In genomic region chr1:2682879-2683805, GRCh38 we compare ENCODE assay signal across 4 cellular contexts. TPM values are rescaled to one million over a fixed set of nuclear protein-coding genes. Genes with fewer than 3 reads are reported as not detected.
"Had no signal": no experiment of that assay in that cellular context is flagged by ENCODE, and none has a peak within 500 bp of the region (broad histone marks: within the 10 kb centered on the region; RNA-seq: fewer than 3 reads in every experiment).

No MANE protein-coding gene starts in this region.

RNA-seq across cellular contexts. Expression of gene MMEL1, which starts 50.3 kb away (rescaled TPM):
- total RNA-seq: ascending aorta, cardiac muscle cell, kidney epithelial cell, SJCRH30 had no signal
- polyA plus RNA-seq: cardiac muscle cell had no signal
